In the genomic region with DNA sequence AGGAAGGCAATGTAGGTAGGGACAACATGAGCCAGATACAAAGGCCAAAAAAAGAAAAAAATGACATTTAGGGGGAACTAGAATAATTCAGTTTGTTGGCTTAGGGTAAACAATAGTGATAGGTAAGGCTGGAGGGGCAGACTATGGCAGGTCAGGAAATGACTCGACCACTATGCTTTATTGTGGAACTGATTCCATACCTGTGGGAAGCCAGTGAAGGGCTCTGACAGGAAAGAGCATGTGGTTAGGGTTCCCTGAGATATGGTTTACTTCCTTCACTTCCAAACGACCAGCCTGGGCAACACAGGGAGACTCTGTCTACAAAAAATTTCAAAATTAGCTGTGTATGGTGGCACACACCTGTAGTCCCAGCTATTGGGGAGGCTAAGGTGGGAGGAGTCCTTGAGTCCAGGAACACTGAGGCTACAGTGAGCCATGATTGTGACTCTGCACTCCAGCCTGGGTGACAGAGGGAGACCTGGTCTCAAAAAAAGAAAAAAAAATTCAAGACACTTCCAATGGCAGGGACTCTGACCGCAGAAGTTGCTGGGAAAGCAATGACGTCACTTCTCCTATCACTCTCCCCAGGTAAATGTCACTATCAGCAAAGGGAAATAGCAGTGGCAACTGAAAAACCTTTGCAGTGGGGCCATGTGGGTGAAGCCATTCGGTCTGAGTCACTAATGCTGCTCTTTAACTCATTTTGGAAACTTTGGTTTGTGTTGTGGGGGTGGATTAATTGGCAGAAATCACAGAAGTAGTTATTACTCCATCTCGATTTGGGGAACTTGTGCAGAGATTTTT, we compare ENCODE assay signal across 12 cellular contexts.
DNase-seq lines count a peak whose midpoint lies in the region; ATAC-seq and TF ChIP-seq lines count a peak whose summit lies in the region.
"Had no signal": no experiment of that assay in that cellular context is flagged by ENCODE, and none has a peak within 500 bp of the region (broad histone marks: within the 10 kb centered on the region; RNA-seq: fewer than 3 reads in every experiment).

No MANE protein-coding gene starts in this region.

- no peak overlapping the region for H3K9ac ChIP-seq in PC-3 (ENCODE audit: low read length)

- DNase-seq in GM06990 (ENCODE audit: extremely low read depth, insufficient read length) (peak; percentile 15), PC-3 (peak; percentile 40), ascending aorta (ENCODE audit: low spot score in 2 of 2) (no peak), ecto neural progenitor cell (ENCODE audit: low spot score) (no peak), glomerular visceral epithelial cell (ENCODE audit: extremely low spot score) (no peak), middle frontal gyrus (ENCODE audit: extremely low spot score, low spot score) (no peak)
- peak; percentile 20 to 46 for DNase-seq in stimulated activated CD4-positive, alpha-beta T cell treated with anti-CD3 and anti-CD28 coated beads, Interleukin-2, amount 100 ng/mL, for 24 hours
- DNase-seq: DMS 273 treated with DMSO at 0.1 percent for 48 hours, NCI-H187, RPMI8226 had no signal

- no peak overlapping the region for H3K4me2 ChIP-seq in PC-3 (ENCODE audit: low read length)

- H2AFZ ChIP-seq in PC-3 (ENCODE audit: low read length): no peak overlapping the region

- H3K4me3 ChIP-seq in GM06990 (replicated peaks; ENCODE audit: low read depth, low read length) (no peak overlapping the region), PC-3 (ENCODE audit: low read length) (no peak overlapping the region), ascending aorta (no peak overlapping the region)

- H3F3A ChIP-seq in PC-3 (ENCODE audit: low read length, unreplicated experiment): no peaks in the 10 kb centered on the region

- POLR2A ChIA-PET in PC-3 (lab: Charles Lee; ENCODE audit: unreplicated experiment): no interaction called here

- ATAC-seq in PC-3: no peak
- no peak for ATAC-seq in GM18868 (IDR thresholded peaks at IDR 0.05; ENCODE audit: unreplicated experiment)

- CTCF ChIA-PET in PC-3 (lab: Charles Lee): no interaction called here

- H3K27ac ChIP-seq in PC-3 (ENCODE audit: low read length): no peak overlapping the region
- H3K27ac ChIP-seq in ascending aorta: peak overlapping the region; percentile 38 to 48
- H3K27ac ChIP-seq: HL-60 had no signal

- H3K9me3 ChIP-seq in PC-3 (ENCODE audit: low read length) (no peaks in the 10 kb centered on the region), ascending aorta (no peaks in the 10 kb centered on the region)

- BruUV-seq in PC-3 (replicated peaks; lab: Mats Ljungman, UMichigan): no TSS peak

- H3K27me3 ChIP-seq in GM06990 (replicated peaks; ENCODE audit: control insufficient read depth, insufficient read depth, low read length): no peaks in the 10 kb centered on the region
- H3K27me3 ChIP-seq in PC-3 (ENCODE audit: low read length): no peaks in the 10 kb centered on the region
- H3K27me3 ChIP-seq in ascending aorta: no peaks in the 10 kb centered on the region

- no peaks in the 10 kb centered on the region for H3K79me2 ChIP-seq in PC-3 (ENCODE audit: low read length)

- H4K20me1 ChIP-seq in PC-3 (ENCODE audit: low read length): no peaks in the 10 kb centered on the region

- H3K4me1 ChIP-seq in PC-3 (ENCODE audit: insufficient read depth, low read length): no peaks in the 10 kb centered on the region
- peaks cover 0 to 7% of the 10 kb centered on the region in 2 donors for H3K4me1 ChIP-seq in ascending aorta

- intact Hi-C loops in PC-3 (cut with micrococcal nuclease) (no loop called here), ascending aorta (cut with DNase I) (no loop called here)

- H3K9me2 ChIP-seq in PC-3 (replicated peaks; ENCODE audit: low read length): no peaks in the 10 kb centered on the region

- H3K36me3 ChIP-seq in GM06990 (ENCODE audit: control insufficient read depth, insufficient read depth, low read length) (no peaks in the 10 kb centered on the region), PC-3 (ENCODE audit: low read depth, low read length) (no peaks in the 10 kb centered on the region), ascending aorta (no peaks in the 10 kb centered on the region)

- no peak for TF ChIP-seq CTCF in GM06990 (IDR thresholded peaks at IDR 0.05; ENCODE audit: insufficient read depth, low read length, poor library complexity, severe bottlenecking)
- no peak for TF ChIP-seq CTCF in PC-3 (conservative IDR thresholded peaks at IDR 0.05; ENCODE audit: low read depth, low read length)
- no peak for TF ChIP-seq CTCF in ascending aorta (IDR thresholded peaks at IDR 0.05)

Comparison
In these comparisons a context has a peak if more than half of its experiments do, and no peak if none do; other contexts are left out.
1. DNase-seq: peak in GM06990 (single experiment), PC-3 (single experiment) and stimulated activated CD4-positive, alpha-beta T cell treated with anti-CD3 and anti-CD28 coated beads, Interleukin-2, amount 100 ng/mL, for 24 hours (2 of 2); none in ascending aorta (0 of 2), ecto neural progenitor cell (single experiment), glomerular visceral epithelial cell (single experiment) and middle frontal gyrus (single experiment).